In genomic region chr9:83537331-83538171, GRCh38 we compare ENCODE assay signal across 8 cellular contexts. TPM values are rescaled to one million over a fixed set of nuclear protein-coding genes. Genes with fewer than 3 reads are reported as not detected.
DNase-seq lines count a peak whose midpoint lies in the region; ATAC-seq, FAIRE-seq and TF ChIP-seq lines count a peak whose summit lies in the region.

No MANE protein-coding gene starts in this region.

- CTCF ChIA-PET in MCF 10A (lab: Yijun Ruan, JAX) = interaction anchor here (0.6 to 2.8 kb wide), 12 partner anchors 9 to 1877 kb away, joined by 3 to 21 read pairs (median 3); no protein-coding TSS in a partner anchor

- WGBS in stomach, 5 donors = 1 to 6% (median 3%) methylated on average over 14 to 63 of the region's 63 CpGs

- POLR2A ChIA-PET in MCF 10A (lab: Yijun Ruan, JAX) = no interaction called here

- no peaks in the 10 kb centered on the region for H3K36me3 Mint-ChIP-seq in MCF 10A (ENCODE audit: insufficient read depth, unreplicated experiment)

- intact Hi-C loops in MCF 10A (cut with micrococcal nuclease) = loop anchor here (1.0 kb wide), 1 partner anchor 203 kb away; no protein-coding TSS in a partner anchor
- intact Hi-C loops in left lung (cut with DNase I) = no loop called here
- intact Hi-C loops in stomach (cut with DNase I; ENCODE audit: low total_unique reads) = no loop called here

- no TSS peak for BruUV-seq in MCF 10A (replicated peaks; lab: Mats Ljungman, UMichigan)

- H3K9me3 ChIP-seq in left lung (no peaks in the 10 kb centered on the region), stomach (no peaks in the 10 kb centered on the region)

- peaks cover 11% of the 10 kb centered on the region for H3K27me3 Mint-ChIP-seq in MCF 10A (ENCODE audit: insufficient read depth, unreplicated experiment)

- H3K4me3 ChIP-seq in left lung (peak overlapping the region; percentile 47 to 60), stomach (peak overlapping the region; percentile 53 to 82 (median 65))

- ATAC-seq in HG03354 (IDR thresholded peaks at IDR 0.05; ENCODE audit: poor library complexity, severe bottlenecking, unreplicated experiment) (peak; percentile 18), left lung (no peak)

- no peak for TF ChIP-seq EP300 in stomach (IDR thresholded peaks at IDR 0.05)

- H3K27ac ChIP-seq in left lung (peak overlapping the region in 1 of 2 donors; percentile 45), stomach (peak overlapping the region in 4 of 5 donors; percentile 69 to 80 (median 74))

- H3K4me1 Mint-ChIP-seq in MCF 10A (ENCODE audit: insufficient read depth, unreplicated experiment) = no peaks in the 10 kb centered on the region

- peak overlapping the region; percentile 68 for H3K4me3 Mint-ChIP-seq in MCF 10A (ENCODE audit: unreplicated experiment)

- H3K27ac Mint-ChIP-seq in MCF 10A (ENCODE audit: low read depth, unreplicated experiment) = no peak overlapping the region

- no peak for TF ChIP-seq POLR2A in stomach (IDR thresholded peaks at IDR 0.05)

- H3K4me1 ChIP-seq in left lung = peaks cover 9 to 23% of the 10 kb centered on the region in 2 donors
- peaks cover 18 to 24% (median 21%) of the 10 kb centered on the region in 4 donors for H3K4me1 ChIP-seq in stomach

- H3K36me3 ChIP-seq in left lung (no peaks in the 10 kb centered on the region), stomach (no peaks in the 10 kb centered on the region)

- no peak for FAIRE-seq in GM19239 (lab: Jason Lieb, UNC)

- no peak for DNase-seq in MCF 10A (ENCODE audit: unreplicated experiment)
- DNase-seq in left lung = peak in 1 of 2 donors; percentile 85
- no peak for DNase-seq in stomach
- no peak for DNase-seq in GM19239 (ENCODE audit: insufficient read length, low spot score)
- no peak for DNase-seq in DMS153 (lab: John Stamatoyannopoulos, UW)
- no peak for DNase-seq in activated gamma-delta T cell (lab: John Stamatoyannopoulos, UW)
- no peak for DNase-seq in stimulated activated naive CD4-positive, alpha-beta T cell treated with Interleukin-2 at 50 U/mL for 16 hours (lab: John Stamatoyannopoulos, UW)

- H3K27me3 ChIP-seq in left lung (peaks cover 10 to 26% of the 10 kb centered on the region in 2 donors), stomach (peaks cover 0 to 20% (median 9%) of the 10 kb centered on the region in 3 donors)

- H3K9me3 Mint-ChIP-seq in MCF 10A (ENCODE audit: unreplicated experiment) = no peaks in the 10 kb centered on the region

- TF ChIP-seq CTCF in MCF 10A (IDR thresholded peaks at IDR 0.05; ENCODE audit: unreplicated experiment) (no peak), left lung (IDR thresholded peaks at IDR 0.05) (no peak), stomach (IDR thresholded peaks at IDR 0.05) (no peak)

RNA-seq across cellular contexts. Expression of gene FRMD3, which starts 0.7 kb away (rescaled TPM):
- total RNA-seq in MCF 10A (2022) (0.17 and 0.28 TPM in 2 replicates), left lung (1 to 10 TPM; 1.0 to 3.7 TPM), stomach (10 to 100 TPM in 1 of 5 donors, 1 to 10 TPM in 4; 1.8 to 18.0 (median 5.1) TPM)
- polyA plus RNA-seq in stomach = 1 to 10 TPM; 1.3 to 3.4 (median 2.7) TPM
